Comparison of ENCODE assay signal across 3 cellular contexts in genomic region chr2:128617029-128617590, GRCh38.
TF ChIP-seq lines count a peak whose summit lies in the region.

No MANE protein-coding gene starts in this region.

TF ChIP-seq in HCT116, 20 proteins besides CTCF, POLR2A, EP300 and RAD21 (continued from another document):
- TF ChIP-seq SIN3A (IDR thresholded peaks at IDR 0.05; ENCODE audit: low read depth) (no peak), SRF (IDR thresholded peaks at IDR 0.05; ENCODE audit: low read depth) (no peak), ATF3 (IDR thresholded peaks at IDR 0.05) (no peak)

TF ChIP-seq in K562, 482 proteins besides CTCF, POLR2A, EP300 and RAD21 (continued from another document):
- TF ChIP-seq THAP12 (CRISPR knock-in tag; IDR thresholded peaks at IDR 0.05) (no peak), ZBTB11 (CRISPR knock-in tag; IDR thresholded peaks at IDR 0.05) (no peak), MED1 (CRISPR knock-in tag; IDR thresholded peaks at IDR 0.05; ENCODE audit: borderline replicate concordance) (no peak)

TF ChIP-seq in HepG2, 621 proteins besides CTCF, POLR2A, EP300 and RAD21 (continued from another document):
- TF ChIP-seq ARID2 (CRISPR knock-in tag; IDR thresholded peaks at IDR 0.05; ENCODE audit: borderline replicate concordance) (no peak), FOXA3 (CRISPR knock-in tag; IDR thresholded peaks at IDR 0.05) (no peak), ZNF749 (CRISPR knock-in tag; IDR thresholded peaks at IDR 0.05; ENCODE audit: borderline replicate concordance) (no peak), ZBTB10 (CRISPR knock-in tag; IDR thresholded peaks at IDR 0.05; ENCODE audit: borderline replicate concordance) (no peak), ZNF12 (CRISPR knock-in tag; IDR thresholded peaks at IDR 0.05) (no peak), USF2 (IDR thresholded peaks at IDR 0.05; ENCODE audit: low read depth, low read length) (no peak), USF2 (CRISPR knock-in tag; IDR thresholded peaks at IDR 0.05; ENCODE audit: borderline replicate concordance) (no peak), FOXC1 (CRISPR knock-in tag; IDR thresholded peaks at IDR 0.05; ENCODE audit: borderline replicate concordance) (no peak), KMT2A (CRISPR knock-in tag; IDR thresholded peaks at IDR 0.05) (no peak), ISX (CRISPR knock-in tag; conservative IDR thresholded peaks at IDR 0.05) (no peak), HOXA7 (CRISPR knock-in tag; IDR thresholded peaks at IDR 0.05) (no peak), ZNF614 (CRISPR knock-in tag; IDR thresholded peaks at IDR 0.05; ENCODE audit: borderline replicate concordance) (no peak)
